In genomic region chr2:231926180-231926741, GRCh38 we compare ENCODE assay signal across 8 cellular contexts. TPM values are rescaled to one million over a fixed set of nuclear protein-coding genes. Genes with fewer than 3 reads are reported as not detected.
DNase-seq lines count a peak whose midpoint lies in the region; ATAC-seq, FAIRE-seq and TF ChIP-seq lines count a peak whose summit lies in the region.

TSS of gene NPPC (minus strand) at chr2:231926396. CDS start at chr2:231926249, 147 bp downstream.

- peaks cover 27% of the 10 kb centered on the region for H3K4me1 ChIP-seq in CD4-positive, alpha-beta memory T cell (ENCODE audit: insufficient read depth, low read length)
- H3K4me1 ChIP-seq in breast epithelium = peaks cover 0 to 8% of the 10 kb centered on the region in 2 donors
- peaks cover 0 to 18% of the 10 kb centered on the region in 2 donors for H3K4me1 ChIP-seq in kidney (ENCODE audit: control insufficient read depth in 1 of 2, insufficient read depth in 1 of 2, low read depth in 1 of 2, low read length in 2 of 2)
- H3K4me1 ChIP-seq in small intestine (ENCODE audit: control insufficient read depth in 2 of 2, insufficient read depth in 1 of 2, low read depth in 1 of 2, low read length in 1 of 2) = no peaks in the 10 kb centered on the region

- peak within 1 kb of the TSS; percentile 46 to 79 (median 65) for H3K4me3 Mint-ChIP-seq in CD4-positive, alpha-beta memory T cell

- peaks cover 6 to 21% (median 9%) of the 10 kb centered on the region in 4 donors for H3K4me1 Mint-ChIP-seq in CD4-positive, alpha-beta memory T cell

- peak within 1 kb of the TSS in 1 of 7 donors; percentile 47 for H3K27ac Mint-ChIP-seq in CD4-positive, alpha-beta memory T cell

- H3K4me3 ChIP-seq in CD4-positive, alpha-beta memory T cell (ENCODE audit: low read length in 2 of 2) = no peak within 1 kb of the TSS
- H3K4me3 ChIP-seq in breast epithelium = peak within 1 kb of the TSS; percentile 32 to 71 (median 49)
- H3K4me3 ChIP-seq in kidney (ENCODE audit: low read length in 2 of 2) = peak within 1 kb of the TSS; percentile 38 to 51
- peak within 1 kb of the TSS in 1 of 2 donors; percentile 39 for H3K4me3 ChIP-seq in small intestine (ENCODE audit: low read depth in 1 of 2, low read length in 2 of 2)

- POLR2A ChIA-PET in CD4-positive, alpha-beta memory T cell (lab: Charles Lee; ENCODE audit: partially characterized antibody) = interaction anchor here (0.8 kb wide), 1 partner anchor 398 kb away, joined by 4 read pairs; no protein-coding TSS in a partner anchor

- H3K27ac ChIP-seq in CD4-positive, alpha-beta memory T cell (ENCODE audit: low read depth, low read length) = no peak within 1 kb of the TSS
- no peak within 1 kb of the TSS for H3K27ac ChIP-seq in breast epithelium
- no peak within 1 kb of the TSS for H3K27ac ChIP-seq in kidney (ENCODE audit: low read depth in 2 of 2, low read length in 2 of 2)
- H3K27ac ChIP-seq in small intestine (ENCODE audit: low read depth in 1 of 2, low read length in 1 of 2) = no peak within 1 kb of the TSS

- CTCF ChIA-PET in CD4-positive, alpha-beta memory T cell (lab: Charles Lee; ENCODE audit: partially characterized antibody) = interaction anchor here (1.1 to 5.1 kb wide), 5 partner anchors 20 to 403 kb away, joined by 3 to 34 read pairs (median 7); no protein-coding TSS in a partner anchor

- WGBS in small intestine, 3 donors = 0 to 1% (median 1%) methylated on average over 45 to 54 of the region's 54 CpGs

- peaks cover 19% of the 10 kb centered on the region for H3K27me3 ChIP-seq in CD4-positive, alpha-beta memory T cell (ENCODE audit: insufficient read depth, low read length)
- H3K27me3 ChIP-seq in breast epithelium = peaks cover 0 to 17% of the 10 kb centered on the region in 2 donors
- H3K27me3 ChIP-seq in small intestine (ENCODE audit: control insufficient read depth in 2 of 2, insufficient read depth in 2 of 2, low read length in 2 of 2) = peaks cover 13 to 22% of the 10 kb centered on the region in 2 donors

- FAIRE-seq in kidney (lab: Jason Lieb, UNC) (no peak), small intestine (lab: Jason Lieb, UNC) (no peak)

- ATAC-seq in GM21717 (IDR thresholded peaks at IDR 0.05; ENCODE audit: unreplicated experiment) = peak; percentile 54

- H3K9me3 Mint-ChIP-seq in CD4-positive, alpha-beta memory T cell = peaks cover 0 to 2% (median 0%) of the 10 kb centered on the region in 8 donors

- TF ChIP-seq CTCF in breast epithelium (IDR thresholded peaks at IDR 0.05) = peak in 2 of 3 donors; percentile 10 to 39
- peak; percentile 36 for TF ChIP-seq CTCF in kidney (IDR thresholded peaks at IDR 0.05; ENCODE audit: borderline replicate concordance, extremely low read depth, insufficient read depth)

- no peaks in the 10 kb centered on the region for H3K9me3 ChIP-seq in CD4-positive, alpha-beta memory T cell (ENCODE audit: control insufficient read depth in 1 of 2, low read length in 2 of 2)
- H3K9me3 ChIP-seq in breast epithelium = no peaks in the 10 kb centered on the region
- no peaks in the 10 kb centered on the region for H3K9me3 ChIP-seq in kidney (ENCODE audit: control insufficient read depth in 1 of 2, low read length in 2 of 2)
- H3K9me3 ChIP-seq in small intestine (ENCODE audit: control insufficient read depth, low read depth) = no peaks in the 10 kb centered on the region

- intact Hi-C loops in CD4-positive, alpha-beta memory T cell (cut with micrococcal nuclease) = loop anchor here (5.0 kb wide), 1 partner anchor 216 kb away; no protein-coding TSS in a partner anchor
- intact Hi-C loops in breast epithelium (cut with DNase I; ENCODE audit: low total_unique reads) (loop anchor here (10.0 kb wide), 1 partner anchor 399 kb away; no protein-coding TSS in a partner anchor), kidney (cut with DNase I) (loop anchor here (10.0 kb wide), 1 partner anchor 399 kb away; no protein-coding TSS in a partner anchor)

- no peak for TF ChIP-seq POLR2A in breast epithelium (IDR thresholded peaks at IDR 0.05)

- DNase-seq in CD4-positive, alpha-beta memory T cell = peak in 4 of 5 donors; percentile 22 to 29 (median 26)
- DNase-seq in NCI-H128 (lab: John Stamatoyannopoulos, UW; ENCODE audit: unreplicated experiment) = peak; percentile 11
- DNase-seq in UCSD-AML1 (lab: John Stamatoyannopoulos, UW; ENCODE audit: unreplicated experiment) = peak; percentile 55
- DNase-seq in breast epithelium (ENCODE audit: low spot score in 2 of 2) = peak in 1 of 2 donors; percentile 58
- DNase-seq in kidney = peak; percentile 68
- peak; percentile 79 for DNase-seq in stimulated activated CD4-positive, alpha-beta T cell treated with anti-CD3 and anti-CD28 coated beads, Interleukin-1b, Interleukin-23, amount 100 ng/mL, for 48 hours
- DNase-seq in small intestine = no peak

- H3K27me3 Mint-ChIP-seq in CD4-positive, alpha-beta memory T cell = peaks cover 35 to 50% of the 10 kb centered on the region in 2 donors

- H3K36me3 Mint-ChIP-seq in CD4-positive, alpha-beta memory T cell = no peaks in the 10 kb centered on the region

- H3K36me3 ChIP-seq in CD4-positive, alpha-beta memory T cell (ENCODE audit: insufficient read depth, low read length) = no peaks in the 10 kb centered on the region
- H3K36me3 ChIP-seq in breast epithelium (no peaks in the 10 kb centered on the region), kidney (ENCODE audit: control insufficient read depth in 1 of 2, insufficient read depth in 2 of 2, low read length in 2 of 2) (no peaks in the 10 kb centered on the region), small intestine (ENCODE audit: control insufficient read depth in 2 of 2, insufficient read depth in 2 of 2, low read length in 2 of 2) (no peaks in the 10 kb centered on the region)

- H3K9ac ChIP-seq in kidney (ENCODE audit: low read length in 2 of 2) = no peak within 1 kb of the TSS

RNA-seq across cellular contexts. Expression of gene NPPC, which starts in this region (rescaled TPM):
- total RNA-seq in CD4-positive, alpha-beta memory T cell = not detected
- not detected for polyA plus RNA-seq in CD4-positive, alpha-beta memory T cell
- total RNA-seq in breast epithelium (under 1 TPM in 2 of 3 donors, not detected in 1; 0.44 to 0.66 TPM), kidney (not detected)
- polyA plus RNA-seq in kidney (ENCODE audit: insufficient read depth, low read depth, low replicate concordance) (not detected), small intestine (under 1 TPM in 1 of 3 donors, not detected in 2; 0.13 TPM)

Comparison
In these comparisons a context has a peak if more than half of its experiments do, and no peak if none do; other contexts are left out.
1. Peak in DNase-seq in CD4-positive, alpha-beta memory T cell; RNA of the gene not detected or under 1 TPM.
2. Peak in DNase-seq and H3K4me3 ChIP-seq in kidney; RNA of the gene not detected or under 1 TPM.
3. H3K4me3 ChIP-seq: peak in breast epithelium (3 of 3); none in CD4-positive, alpha-beta memory T cell (0 of 2).